In the genomic region with DNA sequence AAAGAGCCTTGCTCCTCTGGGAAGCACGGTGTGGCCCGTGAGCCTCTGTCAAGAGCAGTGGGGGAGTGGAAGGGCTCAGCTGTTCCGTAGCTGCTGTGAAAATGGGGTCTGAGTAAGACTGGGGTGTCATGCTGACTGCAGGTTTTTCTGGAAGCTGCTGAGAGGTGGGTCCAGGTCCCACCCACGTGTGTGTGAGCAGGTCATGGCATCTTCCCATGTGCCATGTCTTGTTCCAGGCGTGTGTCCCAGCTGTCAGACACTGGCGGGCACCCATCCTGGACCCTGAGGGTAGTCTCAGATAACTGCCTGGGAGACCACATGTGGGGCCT, we compare ENCODE assay signal across 22 cellular contexts.
DNase-seq lines count a peak whose midpoint lies in the region; ATAC-seq, FAIRE-seq and TF ChIP-seq lines count a peak whose summit lies in the region.
"Had no signal": no experiment of that assay in that cellular context is flagged by ENCODE, and none has a peak within 500 bp of the region (broad histone marks: within the 10 kb centered on the region; RNA-seq: fewer than 3 reads in every experiment).

No MANE protein-coding gene starts in this region.

- TF ChIP-seq RAD21 in HepG2 (CRISPR knock-in tag; IDR thresholded peaks at IDR 0.05) = no peak

- no peaks in the 10 kb centered on the region for H4K20me1 ChIP-seq in HepG2 (ENCODE audit: insufficient read depth, low read length)

- intact Hi-C loops in HepG2 (cut with micrococcal nuclease; ENCODE audit: unreplicated experiment) (loop anchor here (5.0 to 10.0 kb wide), 2 partner anchors 49 to 86 kb away; no protein-coding TSS in a partner anchor), right lobe of liver (cut with DNase I) (no loop called here)

- H2BK12ac ChIP-seq in mesenchymal stem cell (ENCODE audit: low read length in 2 of 2) (no peak overlapping the region), trophoblast cell (ENCODE audit: low read length) (no peak overlapping the region)

- H3K79me1 ChIP-seq in mesenchymal stem cell (replicated peaks; ENCODE audit: low read length, poor library complexity, severe bottlenecking) (no peaks in the 10 kb centered on the region), trophoblast cell (ENCODE audit: low read length) (no peaks in the 10 kb centered on the region)

- H2BK5ac ChIP-seq in mesenchymal stem cell (ENCODE audit: low read depth, low read length, poor library complexity, severe bottlenecking) (no peak overlapping the region), trophoblast cell (ENCODE audit: low read depth, low read length, poor library complexity) (no peak overlapping the region)

- POLR2A ChIA-PET in HepG2 (lab: Yijun Ruan, JAX) = no interaction called here

- H4K8ac ChIP-seq in mesenchymal stem cell (ENCODE audit: low read length) = no peak overlapping the region
- no peak overlapping the region for H4K8ac ChIP-seq in trophoblast cell (ENCODE audit: low read depth, low read length)

- H3K14ac ChIP-seq in mesenchymal stem cell (ENCODE audit: low read length in 2 of 2) (no peak overlapping the region), trophoblast cell (ENCODE audit: low read length) (no peak overlapping the region)

- in situ Hi-C loops in HepG2 (cut with HindIII; ENCODE audit: extremely low pct_ligation_motif_present, low pct_unique_long_range_greater_than_20kb) = no loop called here

- no peak overlapping the region for H2AK5ac ChIP-seq in mesenchymal stem cell (ENCODE audit: low read length, severe bottlenecking)
- H2AK5ac ChIP-seq in trophoblast cell (ENCODE audit: low read length) = no peak overlapping the region

- no peak overlapping the region for H3K9ac ChIP-seq in HepG2 (ENCODE audit: insufficient read depth, low read depth, low read length)
- H3K9ac ChIP-seq in mesenchymal stem cell (ENCODE audit: low read length) = no peak overlapping the region
- H3K9ac ChIP-seq in trophoblast cell (ENCODE audit: low read length) = no peak overlapping the region

- DNase-seq in HepG2 (ENCODE audit: low spot score) (no peak), right lobe of liver (no peak), mesenchymal stem cell (no peak), trophoblast cell (no peak), NCI-H187 treated with DMSO at 0.1 percent for 48 hours (lab: John Stamatoyannopoulos, UW) (no peak), SHP77 treated with DMSO at 0.1 percent for 48 hours (lab: John Stamatoyannopoulos, UW) (no peak)
- DNase-seq: 8988T; Calu3; CD8-positive, alpha-beta memory T cell; DMS153; MM.1S; NCI-H1048; NCI-H1417 treated with DMSO at 0.1 percent for 48 hours; NCI-H226; NCI-H774; Peyer's patch had no signal

- no peak for ATAC-seq in HepG2
- ATAC-seq in right lobe of liver = no peak
- ATAC-seq in GM19351 (IDR thresholded peaks at IDR 0.05; ENCODE audit: unreplicated experiment) = no peak
- ATAC-seq: HCT116 had no signal

- H3K23ac ChIP-seq in mesenchymal stem cell (ENCODE audit: low read length in 2 of 2) = no peak overlapping the region
- no peak overlapping the region for H3K23ac ChIP-seq in trophoblast cell (ENCODE audit: low read length)

- no TSS peak for BruUV-seq in HepG2 (replicated peaks; lab: Mats Ljungman, UMichigan)

- H3K4me3 ChIP-seq in HepG2 (replicated peaks in 1 of 3; ENCODE audit: insufficient read depth in 1 of 3, low read depth in 2 of 3, low read length in 3 of 3) (no peak overlapping the region), right lobe of liver (no peak overlapping the region), mesenchymal stem cell (ENCODE audit: insufficient read depth in 1 of 2, low read depth in 1 of 2, low read length in 2 of 2) (no peak overlapping the region), trophoblast cell (ENCODE audit: low read depth, low read length) (no peak overlapping the region)
- H3K4me3 ChIP-seq: GM23338, Peyer's patch, SJCRH30 had no signal

- H3K27ac ChIP-seq in HepG2 (ENCODE audit: extremely low read length, insufficient read depth, low read length) (no peak overlapping the region), right lobe of liver (no peak overlapping the region), mesenchymal stem cell (ENCODE audit: low read length, poor library complexity, severe bottlenecking) (no peak overlapping the region), trophoblast cell (ENCODE audit: low read depth, low read length) (no peak overlapping the region)
- H3K27ac ChIP-seq: C4-2B, Peyer's patch, SJCRH30 had no signal

- no peak overlapping the region for H3K4ac ChIP-seq in mesenchymal stem cell (ENCODE audit: low read depth in 1 of 2, low read length in 2 of 2)
- H3K4ac ChIP-seq in trophoblast cell (ENCODE audit: low read depth, low read length) = no peak overlapping the region

- TF ChIP-seq POLR2A in HepG2 (IDR thresholded peaks at IDR 0.05; ENCODE audit: insufficient read depth in 1 of 2, low read depth in 2 of 2, low read length in 2 of 2) = no peak
- TF ChIP-seq POLR2A in right lobe of liver (IDR thresholded peaks at IDR 0.05) = no peak

- H3K4me2 ChIP-seq in HepG2 (ENCODE audit: low read depth, low read length) = no peak overlapping the region
- no peak overlapping the region for H3K4me2 ChIP-seq in mesenchymal stem cell (ENCODE audit: low read length, poor library complexity, severe bottlenecking)
- H3K4me2 ChIP-seq in trophoblast cell (ENCODE audit: low read length) = no peak overlapping the region
- H3K4me2 ChIP-seq: GM23338 had no signal

- H3K79me2 ChIP-seq in HepG2 (ENCODE audit: insufficient read depth, low read length) = no peaks in the 10 kb centered on the region
- no peaks in the 10 kb centered on the region for H3K79me2 ChIP-seq in trophoblast cell (ENCODE audit: control insufficient read depth, insufficient read depth, low read length, poor library complexity)

- H4K91ac ChIP-seq in mesenchymal stem cell (ENCODE audit: low read length) (no peak overlapping the region), trophoblast cell (ENCODE audit: low read depth, low read length) (peak overlapping the region; percentile 53)

- no peak overlapping the region for H4K12ac ChIP-seq in trophoblast cell (ENCODE audit: low read depth, low read length)

- H3K27me3 ChIP-seq in HepG2 (ENCODE audit: control insufficient read depth in 1 of 2, insufficient read depth in 2 of 2, low read length in 2 of 2) = peaks cover 0 to 8% of the 10 kb centered on the region in 2 experiments; a peak in 2 of 5 replicates
- H3K27me3 ChIP-seq in right lobe of liver = no peaks in the 10 kb centered on the region
- H3K27me3 ChIP-seq in mesenchymal stem cell (ENCODE audit: control insufficient read depth in 1 of 2, insufficient read depth in 1 of 2, low read length in 2 of 2) = peaks cover 0 to 4% of the 10 kb centered on the region in 2 experiments
- H3K27me3 ChIP-seq in trophoblast cell (ENCODE audit: insufficient read depth, low read length) = no peaks in the 10 kb centered on the region
- H3K27me3 ChIP-seq: Peyer's patch, SJCRH30 had no signal

- H3K18ac ChIP-seq in mesenchymal stem cell (ENCODE audit: low read depth in 1 of 2, low read length in 2 of 2) (no peak overlapping the region), trophoblast cell (ENCODE audit: low read length) (no peak overlapping the region)

- H2BK120ac ChIP-seq in mesenchymal stem cell (ENCODE audit: low read depth, low read length) (no peak overlapping the region), trophoblast cell (ENCODE audit: insufficient read depth, low read length, poor library complexity) (no peak overlapping the region)

- CTCF ChIA-PET in HepG2 (lab: Yijun Ruan, JAX; ENCODE audit: low intra/inter-chr PET ratio, low total read pairs) = no interaction called here

- peak overlapping the region; percentile 33 for H2BK15ac ChIP-seq in mesenchymal stem cell (ENCODE audit: low read depth, poor library complexity, severe bottlenecking)

- no peak for FAIRE-seq in HepG2 (lab: Jason Lieb, UNC)
- FAIRE-seq: GM12891 had no signal

- H2AFZ ChIP-seq in HepG2 (ENCODE audit: low read length) = no peak overlapping the region
- H2AFZ ChIP-seq in mesenchymal stem cell (ENCODE audit: low read depth, low read length) = no peak overlapping the region
- H2AFZ ChIP-seq in trophoblast cell (ENCODE audit: insufficient read depth, low read length, poor library complexity) = no peak overlapping the region
- H2AFZ ChIP-seq: GM23338 had no signal

- TF ChIP-seq CTCF in HepG2 (CRISPR knock-in tag; IDR thresholded peaks at IDR 0.05) = no peak
- TF ChIP-seq CTCF in right lobe of liver (IDR thresholded peaks at IDR 0.05) = no peak

- H3K9me3 ChIP-seq in HepG2 (ENCODE audit: low read length) (no peaks in the 10 kb centered on the region), right lobe of liver (no peaks in the 10 kb centered on the region), mesenchymal stem cell (ENCODE audit: control insufficient read depth, low read length) (no peaks in the 10 kb centered on the region), trophoblast cell (ENCODE audit: insufficient read depth, low read depth, low read length) (peaks cover 2% of the 10 kb centered on the region)
- H3K9me3 ChIP-seq: Peyer's patch, SJCRH30 had no signal

- TF ChIP-seq EP300 in HepG2 (IDR thresholded peaks at IDR 0.05; ENCODE audit: low read depth in 2 of 2, low read length in 2 of 2) (no peak), HepG2 (CRISPR knock-in tag; IDR thresholded peaks at IDR 0.05; ENCODE audit: borderline replicate concordance) (no peak)

- H3K4me1 ChIP-seq in HepG2 (ENCODE audit: insufficient read depth, low read length) (peaks cover 51% of the 10 kb centered on the region), right lobe of liver (peaks cover 0 to 14% (median 3%) of the 10 kb centered on the region in 4 donors), mesenchymal stem cell (ENCODE audit: control insufficient read depth, insufficient read depth, low read depth, low read length) (peaks cover 25% of the 10 kb centered on the region), trophoblast cell (ENCODE audit: control insufficient read depth in 1 of 2, insufficient read depth in 2 of 2, low read length in 2 of 2) (peaks cover 2 to 8% of the 10 kb centered on the region in 2 experiments)

- WGBS in HepG2 (ENCODE audit: low lambda C conversion rate) = 56% methylated on average over 5 of the region's 6 CpGs
- 17% methylated on average over 1 of the region's 6 CpGs for WGBS in right lobe of liver (ENCODE audit: insufficient coverage, low coverage, low lambda C conversion rate, missing lambda C conversion rate)
- WGBS in mesenchymal stem cell = 88% methylated on average over 6 of the region's 6 CpGs
- no CpG with 5 or more reads among the region's 6 CpGs for WGBS in trophoblast cell (ENCODE audit: extremely low coverage, insufficient coverage, insufficient read length)

- no peaks in the 10 kb centered on the region; a peak in 1 of 5 replicates for H3K36me3 ChIP-seq in HepG2 (replicated peaks in 1 of 2; ENCODE audit: control insufficient read depth in 1 of 2, insufficient read depth in 2 of 2, low read length in 2 of 2)
- H3K36me3 ChIP-seq in right lobe of liver = peaks cover 0 to 6% (median 0%) of the 10 kb centered on the region in 4 donors
- H3K36me3 ChIP-seq in mesenchymal stem cell (ENCODE audit: control insufficient read depth in 1 of 2, insufficient read depth in 2 of 2, low read depth in 1 of 2, low read length in 2 of 2) = no peaks in the 10 kb centered on the region
- H3K36me3 ChIP-seq in trophoblast cell (ENCODE audit: control insufficient read depth in 1 of 2, insufficient read depth in 2 of 2, low read length in 2 of 2) = no peaks in the 10 kb centered on the region
- H3K36me3 ChIP-seq: Peyer's patch, SJCRH30 had no signal
